Comparison of ENCODE assay signal across 16 cellular contexts in the genomic region with DNA sequence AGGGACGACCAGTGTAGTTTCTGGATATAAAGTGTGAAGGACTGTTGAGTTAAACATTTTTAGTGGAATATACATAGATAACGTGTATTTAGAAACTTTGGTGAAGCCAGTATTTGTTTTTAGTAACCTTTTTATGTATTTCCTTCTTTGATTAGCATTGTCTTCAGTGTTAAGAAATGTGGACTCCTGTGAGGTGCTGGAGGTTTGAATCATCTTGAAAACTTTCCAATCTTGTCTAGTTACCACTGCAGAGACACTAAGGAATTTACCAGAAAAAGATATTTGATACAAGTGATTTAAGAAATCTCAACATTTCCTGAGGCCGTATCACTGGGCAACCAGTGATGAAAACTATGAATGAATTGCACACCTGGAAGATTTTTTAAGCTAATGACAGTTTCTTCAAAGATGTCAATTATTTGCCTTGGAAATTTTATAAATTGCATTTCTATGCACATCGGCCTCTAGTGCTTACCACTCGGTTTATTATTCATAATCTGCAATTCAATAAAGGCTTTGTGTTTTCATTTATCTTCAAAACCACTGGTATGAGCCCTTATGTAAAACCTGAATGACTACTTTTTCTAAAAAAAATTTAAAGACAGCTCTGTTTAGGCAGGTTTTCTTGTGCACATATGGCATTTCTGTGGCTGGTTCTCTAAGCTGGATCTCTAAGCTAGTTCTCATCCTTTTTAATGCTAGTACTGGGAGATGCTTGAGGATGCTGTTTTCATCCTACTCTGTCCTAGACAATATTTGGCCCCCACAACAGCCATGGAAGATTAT. TPM values are rescaled to one million over a fixed set of nuclear protein-coding genes. Genes with fewer than 3 reads are reported as not detected.
DNase-seq lines count a peak whose midpoint lies in the region; ATAC-seq, FAIRE-seq and TF ChIP-seq lines count a peak whose summit lies in the region.
"Had no signal": no experiment of that assay in that cellular context is flagged by ENCODE, and none has a peak within 500 bp of the region (broad histone marks: within the 10 kb centered on the region; RNA-seq: fewer than 3 reads in every experiment).

No MANE protein-coding gene starts in this region.

- no TSS peak for BruUV-seq in Calu3 (replicated peaks; lab: Mats Ljungman, UMichigan)

- peak overlapping the region; percentile 79 for H3K27ac Mint-ChIP-seq in Calu3 (ENCODE audit: unreplicated experiment)
- peak overlapping the region in 7 of 10 donors; percentile 6 to 82 (median 49) for H3K27ac Mint-ChIP-seq in naive thymus-derived CD8-positive, alpha-beta T cell
- no peak overlapping the region for H3K27ac Mint-ChIP-seq in T-helper 2 cell treated with Interferon-gamma antibody and Interleukin-4, amounts not matched to agents 5 μg/mL and 100 μg/mL, for 36 hours
- H3K27ac Mint-ChIP-seq: activated T-helper 2 cell treated with anti-CD3 and anti-CD28 coated beads, Interferon-gamma antibody, Interleukin-2, Interleukin-4, amounts not matched to agents 10 μg/mL and 5 μg/mL and 100 μg/mL, durations not matched to agents 14 hours and 24 hours and 36 hours; stimulated activated effector memory CD8-positive, alpha-beta T cell treated with anti-CD3 and anti-CD28 coated beads, Interleukin-12 subunit alpha, Interleukin-12 subunit beta, amount 100 ng/mL, for 72 hours had no signal

- H3K27me3 Mint-ChIP-seq in Calu3 (ENCODE audit: unreplicated experiment), result no peaks in the 10 kb centered on the region
- H3K27me3 Mint-ChIP-seq in naive thymus-derived CD8-positive, alpha-beta T cell, result no peaks in the 10 kb centered on the region
- H3K27me3 Mint-ChIP-seq in T-helper 2 cell treated with Interferon-gamma antibody and Interleukin-4, amounts not matched to agents 5 μg/mL and 100 μg/mL, for 36 hours (ENCODE audit: low read depth), result no peaks in the 10 kb centered on the region

- H3K36me3 Mint-ChIP-seq in Calu3 (ENCODE audit: insufficient read depth, unreplicated experiment), result peaks cover 13% of the 10 kb centered on the region
- H3K36me3 Mint-ChIP-seq in naive thymus-derived CD8-positive, alpha-beta T cell, result peaks cover 0 to 13% (median 2%) of the 10 kb centered on the region in 3 donors
- H3K36me3 Mint-ChIP-seq in T-helper 2 cell treated with Interferon-gamma antibody and Interleukin-4, amounts not matched to agents 5 μg/mL and 100 μg/mL, for 36 hours (ENCODE audit: low read depth), result peaks cover 1% of the 10 kb centered on the region

- peak overlapping the region; percentile 19 for H3K4me3 Mint-ChIP-seq in Calu3 (ENCODE audit: low read depth, unreplicated experiment)
- no peak overlapping the region for H3K4me3 Mint-ChIP-seq in naive thymus-derived CD8-positive, alpha-beta T cell
- H3K4me3 Mint-ChIP-seq in T-helper 2 cell treated with Interferon-gamma antibody and Interleukin-4, amounts not matched to agents 5 μg/mL and 100 μg/mL, for 36 hours, result no peak overlapping the region
- H3K4me3 Mint-ChIP-seq: stimulated activated effector memory CD8-positive, alpha-beta T cell treated with anti-CD3 and anti-CD28 coated beads, Interleukin-12 subunit alpha, Interleukin-12 subunit beta, amount 100 ng/mL, for 72 hours had no signal

- intact Hi-C loops in Calu3 (cut with micrococcal nuclease; ENCODE audit: unreplicated experiment), result no loop called here

- POLR2A ChIA-PET in naive thymus-derived CD8-positive, alpha-beta T cell (lab: Charles Lee), result interaction anchor here (0.6 kb wide), 1 partner anchor 20 kb away, joined by 3 read pairs; no protein-coding TSS in a partner anchor

- no peak for FAIRE-seq in GM12892 (lab: Jason Lieb, UNC)

- ATAC-seq in naive thymus-derived CD8-positive, alpha-beta T cell, result no peak
- no peak for ATAC-seq in HG02973 (IDR thresholded peaks at IDR 0.05; ENCODE audit: unreplicated experiment)
- ATAC-seq: stimulated activated effector memory CD8-positive, alpha-beta T cell treated with anti-CD3 and anti-CD28 coated beads, Interleukin-12 subunit alpha, Interleukin-12 subunit beta, amount 100 ng/mL, for 72 hours had no signal

- CTCF ChIA-PET in Calu3 (lab: Charles Lee), result interaction anchor here (0.9 to 1.3 kb wide), 4 partner anchors 12 to 210 kb away, joined by 3 to 4 read pairs (median 3); partner anchors contain the start of gene CNEP1R1

- peaks cover 4% of the 10 kb centered on the region for H3K9me3 Mint-ChIP-seq in Calu3 (ENCODE audit: low read depth, unreplicated experiment)
- no peaks in the 10 kb centered on the region for H3K9me3 Mint-ChIP-seq in naive thymus-derived CD8-positive, alpha-beta T cell
- no peaks in the 10 kb centered on the region for H3K9me3 Mint-ChIP-seq in T-helper 2 cell treated with Interferon-gamma antibody and Interleukin-4, amounts not matched to agents 5 μg/mL and 100 μg/mL, for 36 hours
- H3K9me3 Mint-ChIP-seq: activated T-helper 2 cell treated with anti-CD3 and anti-CD28 coated beads, Interferon-gamma antibody, Interleukin-2, Interleukin-4, amounts not matched to agents 10 μg/mL and 5 μg/mL and 100 μg/mL, durations not matched to agents 14 hours and 24 hours and 36 hours; stimulated activated effector memory CD8-positive, alpha-beta T cell treated with anti-CD3 and anti-CD28 coated beads, Interleukin-12 subunit alpha, Interleukin-12 subunit beta, amount 100 ng/mL, for 72 hours had no signal

- TF ChIP-seq POLR2A in GM12892 (IDR thresholded peaks at IDR 0.05; ENCODE audit: low read depth, low read length), result no peak

- peaks cover 28% of the 10 kb centered on the region for H3K4me1 Mint-ChIP-seq in Calu3 (ENCODE audit: low read depth, unreplicated experiment)
- peaks cover 0 to 2% (median 0%) of the 10 kb centered on the region in 4 donors for H3K4me1 Mint-ChIP-seq in naive thymus-derived CD8-positive, alpha-beta T cell
- no peaks in the 10 kb centered on the region for H3K4me1 Mint-ChIP-seq in T-helper 2 cell treated with Interferon-gamma antibody and Interleukin-4, amounts not matched to agents 5 μg/mL and 100 μg/mL, for 36 hours (ENCODE audit: low read depth)
- H3K4me1 Mint-ChIP-seq: stimulated activated effector memory CD8-positive, alpha-beta T cell treated with anti-CD3 and anti-CD28 coated beads, Interleukin-12 subunit alpha, Interleukin-12 subunit beta, amount 100 ng/mL, for 72 hours had no signal

- no peak overlapping the region for H3K4me3 ChIP-seq in epithelial cell of esophagus (ENCODE audit: low read length)
- H3K4me3 ChIP-seq: tibial nerve had no signal

- DNase-seq in Calu3 (no peak), RPMI7951 (ENCODE audit: low read depth) (peak; percentile 18), epithelial cell of esophagus (ENCODE audit: low read depth) (peak; percentile 40), GM12892 (ENCODE audit: insufficient read length) (no peak)
- no peak for DNase-seq in naive thymus-derived CD8-positive, alpha-beta T cell
- DNase-seq in T-helper 2 cell treated with Interferon-gamma antibody and Interleukin-4, amounts not matched to agents 5 μg/mL and 100 μg/mL, for 36 hours (ENCODE audit: low spot score), result no peak
- DNase-seq in activated T-cell treated with anti-CD3 and anti-CD28 coated beads, Interleukin-2, amount 50 U/mL, for 48 hours, result no peak
- DNase-seq: amniotic stem cell; NCI-H1105; NCI-H748 treated with DMSO at 0.1 percent for 48 hours; OCI-M1; stimulated activated CD4-positive, alpha-beta T cell treated with anti-CD3 and anti-CD28 coated beads, Interleukin-12 subunit alpha, Interleukin-12 subunit beta, amount 100 ng/mL, for 4 hours had no signal

- TF ChIP-seq CTCF in Calu3 (IDR thresholded peaks at IDR 0.05; ENCODE audit: unreplicated experiment) (no peak), epithelial cell of esophagus (IDR thresholded peaks at IDR 0.05; ENCODE audit: insufficient read depth, low read depth, low read length, missing control alignments) (no peak)

RNA-seq across cellular contexts. Expression of gene ADCY7, which starts 31.4 kb away (rescaled TPM):
- total RNA-seq in Calu3 (2022), result 67.7 and 71.4 TPM in 2 replicates
- 15.9 and 24.6 TPM in 2 replicates for total RNA-seq in RPMI7951 (2014; rRNA removed; shearing (Covaris generic))
- total RNA-seq in naive thymus-derived CD8-positive, alpha-beta T cell, result 100 to 1,000 TPM; 133 to 135 TPM
- polyA plus RNA-seq in naive thymus-derived CD8-positive, alpha-beta T cell, result 10 to 100 TPM; 60.1 to 72.8 (median 64.6) TPM
- polyA plus RNA-seq in GM12892 (2012; ENCODE audit: missing spikeins), result 21.9 TPM

Comparison
In these comparisons a context has a peak if more than half of its experiments do, and no peak if none do; other contexts are left out.
1. DNase-seq: peak in RPMI7951 (single experiment) and epithelial cell of esophagus (single experiment); none in Calu3 (single experiment), naive thymus-derived CD8-positive, alpha-beta T cell (0 of 10), T-helper 2 cell treated with Interferon-gamma antibody and Interleukin-4, amounts not matched to agents 5 μg/mL and 100 μg/mL, for 36 hours (single experiment), GM12892 (single experiment) and activated T-cell treated with anti-CD3 and anti-CD28 coated beads, Interleukin-2, amount 50 U/mL, for 48 hours (0 of 2).